Comparison of ENCODE assay signal across 21 cellular contexts in genomic region chr1:109770331-109771095, GRCh38. TPM values are rescaled to one million over a fixed set of nuclear protein-coding genes. Genes with fewer than 3 reads are reported as not detected.
DNase-seq lines count a peak whose midpoint lies in the region; ATAC-seq and TF ChIP-seq lines count a peak whose summit lies in the region.
"Had no signal": no experiment of that assay in that cellular context is flagged by ENCODE, and none has a peak within 500 bp of the region (broad histone marks: within the 10 kb centered on the region; RNA-seq: fewer than 3 reads in every experiment).

No MANE protein-coding gene starts in this region.

- no peak overlapping the region for H3K4me3 ChIP-seq in uterus

- ATAC-seq in activated naive CD8-positive, alpha-beta T cell treated with anti-CD3 and anti-CD28 coated beads, Interleukin-2, amount 10 ng/mL, durations not matched to agents 7 days and 5 days (ENCODE audit: low read depth), result no peak
- no peak for ATAC-seq in activated naive CD8-positive, alpha-beta T cell treated with anti-CD3 and anti-CD28 coated beads, Interleukin-2, amount 50 U/mL, for 24 hours
- ATAC-seq: activated CD4-positive, CD25-positive, alpha-beta regulatory T cell treated with anti-CD3 and anti-CD28 coated beads, Interleukin-2, amount 50 U/mL, for 24 hours; stimulated activated memory B cell treated with anti-CD40 and anti-IgM and Interleukin-4, amounts not matched to agents 10 μg/mL and 1 μg/mL and 100 μg/mL, for 72 hours had no signal

- TF ChIP-seq POLR2A in uterus (IDR thresholded peaks at IDR 0.05), result no peak

- DNase-seq in activated naive CD8-positive, alpha-beta T cell treated with anti-CD3 and anti-CD28 coated beads, Interleukin-2, amount 10 ng/mL, durations not matched to agents 7 days and 5 days, result peak; percentile 11
- no peak for DNase-seq in activated naive CD8-positive, alpha-beta T cell treated with anti-CD3 and anti-CD28 coated beads, Interleukin-2, amount 50 U/mL, for 24 hours
- peak; percentile 13 for DNase-seq in glutamatergic neuron
- DNase-seq in nucleus accumbens (lab: John Stamatoyannopoulos, UW), result peak in 53 of 56 donors; percentile 15 to 88 (median 63)
- peak; percentile 16 for DNase-seq in uterus
- DNase-seq in SIG-M5 (lab: John Stamatoyannopoulos, UW), result no peak
- DNase-seq in cerebellar nuclear complex (lab: John Stamatoyannopoulos, UW), result no peak
- no peak for DNase-seq in stimulated activated CD4-positive, alpha-beta T cell treated with anti-CD3 and anti-CD28 coated beads, Interleukin-4, amount 100 ng/mL, for 24 hours
- DNase-seq: activated CD8-positive, alpha-beta memory T cell treated with anti-CD3 and anti-CD28 coated beads, Interleukin-2, amount 50 U/mL, for 48 hours; COR-L47; effector CD4-positive, alpha-beta T cell; NCI-H1694 treated with DMSO at 0.1 percent for 48 hours; NCI-H510A had no signal

- no peak for TF ChIP-seq CTCF in glutamatergic neuron (IDR thresholded peaks at IDR 0.05; ENCODE audit: partially characterized antibody, unreplicated experiment)
- TF ChIP-seq CTCF in uterus (IDR thresholded peaks at IDR 0.05), result no peak

- no peaks in the 10 kb centered on the region for H3K36me3 ChIP-seq in uterus

- POLR2A ChIA-PET in activated naive CD8-positive, alpha-beta T cell treated with anti-CD3 and anti-CD28 coated beads, Interleukin-2, amount 10 ng/mL, durations not matched to agents 7 days and 5 days (lab: Charles Lee), result no interaction called here

- no peak overlapping the region for H3K27ac ChIP-seq in uterus
- H3K27ac ChIP-seq: KMS-11 had no signal

- H3K27me3 ChIP-seq in uterus, result no peaks in the 10 kb centered on the region

- peaks cover 8% of the 10 kb centered on the region for H3K4me1 Mint-ChIP-seq in activated naive CD8-positive, alpha-beta T cell treated with anti-CD3 and anti-CD28 coated beads, Interleukin-2, amount 10 ng/mL, durations not matched to agents 7 days and 5 days
- no peaks in the 10 kb centered on the region for H3K4me1 Mint-ChIP-seq in activated naive CD8-positive, alpha-beta T cell treated with anti-CD3 and anti-CD28 coated beads, Interleukin-2, amount 50 U/mL, for 24 hours
- H3K4me1 Mint-ChIP-seq in glutamatergic neuron (ENCODE audit: low read depth, unreplicated experiment), result peaks cover 2% of the 10 kb centered on the region

- intact Hi-C loops in uterus (cut with DNase I; ENCODE audit: low total_unique reads), result loop anchor here (5.0 kb wide), 1 partner anchor 128 kb away; no protein-coding TSS in a partner anchor

- H3K36me3 Mint-ChIP-seq in activated naive CD8-positive, alpha-beta T cell treated with anti-CD3 and anti-CD28 coated beads, Interleukin-2, amount 10 ng/mL, durations not matched to agents 7 days and 5 days, result no peaks in the 10 kb centered on the region
- H3K36me3 Mint-ChIP-seq in activated naive CD8-positive, alpha-beta T cell treated with anti-CD3 and anti-CD28 coated beads, Interleukin-2, amount 50 U/mL, for 24 hours (ENCODE audit: low read depth), result no peaks in the 10 kb centered on the region
- H3K36me3 Mint-ChIP-seq in glutamatergic neuron (ENCODE audit: unreplicated experiment), result no peaks in the 10 kb centered on the region
- H3K36me3 Mint-ChIP-seq: stimulated activated memory B cell treated with anti-CD40 and anti-IgM and Interleukin-4, amounts not matched to agents 10 μg/mL and 1 μg/mL and 100 μg/mL, for 72 hours had no signal

- H3K27ac Mint-ChIP-seq in activated naive CD8-positive, alpha-beta T cell treated with anti-CD3 and anti-CD28 coated beads, Interleukin-2, amount 10 ng/mL, durations not matched to agents 7 days and 5 days, result no peak overlapping the region
- no peak overlapping the region for H3K27ac Mint-ChIP-seq in activated naive CD8-positive, alpha-beta T cell treated with anti-CD3 and anti-CD28 coated beads, Interleukin-2, amount 50 U/mL, for 24 hours
- H3K27ac Mint-ChIP-seq in glutamatergic neuron (ENCODE audit: unreplicated experiment), result no peak overlapping the region
- H3K27ac Mint-ChIP-seq: stimulated activated memory B cell treated with anti-CD40 and anti-IgM and Interleukin-4, amounts not matched to agents 10 μg/mL and 1 μg/mL and 100 μg/mL, for 72 hours; T-helper 1 cell treated with Interleukin-12 subunit alpha and Interleukin-12 subunit beta and Interleukin-4 antibody, amounts not matched to agents 30 μg/mL and 1 μg/mL, for 36 hours had no signal

- H3K4me3 Mint-ChIP-seq in activated naive CD8-positive, alpha-beta T cell treated with anti-CD3 and anti-CD28 coated beads, Interleukin-2, amount 10 ng/mL, durations not matched to agents 7 days and 5 days, result no peak overlapping the region
- no peak overlapping the region for H3K4me3 Mint-ChIP-seq in activated naive CD8-positive, alpha-beta T cell treated with anti-CD3 and anti-CD28 coated beads, Interleukin-2, amount 50 U/mL, for 24 hours
- no peak overlapping the region for H3K4me3 Mint-ChIP-seq in glutamatergic neuron (ENCODE audit: unreplicated experiment)
- H3K4me3 Mint-ChIP-seq: stimulated activated memory B cell treated with anti-CD40 and anti-IgM and Interleukin-4, amounts not matched to agents 10 μg/mL and 1 μg/mL and 100 μg/mL, for 72 hours; T-helper 1 cell treated with Interleukin-12 subunit alpha and Interleukin-12 subunit beta and Interleukin-4 antibody, amounts not matched to agents 30 μg/mL and 1 μg/mL, for 36 hours had no signal

- H3K9me3 Mint-ChIP-seq in activated naive CD8-positive, alpha-beta T cell treated with anti-CD3 and anti-CD28 coated beads, Interleukin-2, amount 10 ng/mL, durations not matched to agents 7 days and 5 days, result no peaks in the 10 kb centered on the region
- H3K9me3 Mint-ChIP-seq in activated naive CD8-positive, alpha-beta T cell treated with anti-CD3 and anti-CD28 coated beads, Interleukin-2, amount 50 U/mL, for 24 hours, result no peaks in the 10 kb centered on the region
- peaks cover 1% of the 10 kb centered on the region for H3K9me3 Mint-ChIP-seq in glutamatergic neuron (ENCODE audit: unreplicated experiment)
- H3K9me3 Mint-ChIP-seq: stimulated activated memory B cell treated with anti-CD40 and anti-IgM and Interleukin-4, amounts not matched to agents 10 μg/mL and 1 μg/mL and 100 μg/mL, for 72 hours; T-helper 1 cell treated with Interleukin-12 subunit alpha and Interleukin-12 subunit beta and Interleukin-4 antibody, amounts not matched to agents 30 μg/mL and 1 μg/mL, for 36 hours had no signal

- no peaks in the 10 kb centered on the region for H3K9me3 ChIP-seq in uterus

- H3K27me3 Mint-ChIP-seq in activated naive CD8-positive, alpha-beta T cell treated with anti-CD3 and anti-CD28 coated beads, Interleukin-2, amount 10 ng/mL, durations not matched to agents 7 days and 5 days, result peaks cover 1% of the 10 kb centered on the region
- H3K27me3 Mint-ChIP-seq in activated naive CD8-positive, alpha-beta T cell treated with anti-CD3 and anti-CD28 coated beads, Interleukin-2, amount 50 U/mL, for 24 hours, result no peaks in the 10 kb centered on the region
- H3K27me3 Mint-ChIP-seq in glutamatergic neuron (ENCODE audit: unreplicated experiment), result peaks cover 6% of the 10 kb centered on the region
- H3K27me3 Mint-ChIP-seq: stimulated activated memory B cell treated with anti-CD40 and anti-IgM and Interleukin-4, amounts not matched to agents 10 μg/mL and 1 μg/mL and 100 μg/mL, for 72 hours had no signal

- no peaks in the 10 kb centered on the region for H3K4me1 ChIP-seq in uterus

RNA-seq across cellular contexts. Expression of gene EPS8L3, which starts 6.8 kb away (rescaled TPM):
- not detected for total RNA-seq in activated naive CD8-positive, alpha-beta T cell treated with anti-CD3 and anti-CD28 coated beads, Interleukin-2, amount 10 ng/mL, durations not matched to agents 7 days and 5 days
- total RNA-seq in glutamatergic neuron (ENCODE audit: unreplicated experiment) (not detected), uterus (under 1 TPM in 2 of 4 donors, not detected in 2; 0.26 to 0.29 TPM)
- total RNA-seq: A673, H1, mononuclear cell, RPMI7951 had no signal

RNA-seq across cellular contexts. Expression of gene GSTM3, which starts 29.7 kb away (rescaled TPM):
- 1 to 10 TPM; 5.0 TPM for total RNA-seq in activated naive CD8-positive, alpha-beta T cell treated with anti-CD3 and anti-CD28 coated beads, Interleukin-2, amount 10 ng/mL, durations not matched to agents 7 days and 5 days
- total RNA-seq in glutamatergic neuron (ENCODE audit: unreplicated experiment) (8.3 TPM), uterus (100 to 1,000 TPM in 1 of 4 donors, 10 to 100 TPM in 3; 39.1 to 104 (median 61.0) TPM)

RNA-seq across cellular contexts. Expression of gene GSTM5, which starts 58.5 kb away (rescaled TPM):
- total RNA-seq in activated naive CD8-positive, alpha-beta T cell treated with anti-CD3 and anti-CD28 coated beads, Interleukin-2, amount 10 ng/mL, durations not matched to agents 7 days and 5 days, result not detected
- total RNA-seq in glutamatergic neuron (ENCODE audit: unreplicated experiment) (0.20 TPM), uterus (10 to 100 TPM in 3 of 4 donors, under 1 TPM in 1; 0.51 to 24.8 (median 22.3) TPM)
- total RNA-seq: mononuclear cell had no signal

Comparison
In these comparisons a context has a peak if more than half of its experiments do, and no peak if none do; other contexts are left out.
1. DNase-seq: peak in activated naive CD8-positive, alpha-beta T cell treated with anti-CD3 and anti-CD28 coated beads, Interleukin-2, amount 10 ng/mL, durations not matched to agents 7 days and 5 days (single experiment), glutamatergic neuron (single experiment), nucleus accumbens (53 of 56) and uterus (2 of 2); none in activated naive CD8-positive, alpha-beta T cell treated with anti-CD3 and anti-CD28 coated beads, Interleukin-2, amount 50 U/mL, for 24 hours (single experiment), SIG-M5 (single experiment), cerebellar nuclear complex (0 of 2) and stimulated activated CD4-positive, alpha-beta T cell treated with anti-CD3 and anti-CD28 coated beads, Interleukin-4, amount 100 ng/mL, for 24 hours (single experiment).